14 cellular contexts compared by ENCODE assay signal in genomic region chr9:134457321-134457923, GRCh38.
DNase-seq lines count a peak whose midpoint lies in the region; ATAC-seq and TF ChIP-seq lines count a peak whose summit lies in the region.
"Had no signal": no experiment of that assay in that cellular context is flagged by ENCODE, and none has a peak within 500 bp of the region (broad histone marks: within the 10 kb centered on the region; RNA-seq: fewer than 3 reads in every experiment).

No MANE protein-coding gene starts in this region.

- intact Hi-C loops in lower lobe of right lung (cut with DNase I) (no loop called here), stomach (cut with DNase I; ENCODE audit: low total_unique reads) (no loop called here), right lobe of liver (cut with DNase I) (loop anchor here in 1 of 2 donors (10.0 kb wide), 1 partner anchor 277 kb away; no protein-coding TSS in a partner anchor)

- H3K36me3 ChIP-seq in SK-N-SH (replicated peaks in 1 of 2; ENCODE audit: control insufficient read depth in 1 of 2, insufficient read depth in 2 of 2, low read length in 1 of 2) (no peaks in the 10 kb centered on the region), lower lobe of right lung (no peaks in the 10 kb centered on the region), stomach (no peaks in the 10 kb centered on the region), right lobe of liver (no peaks in the 10 kb centered on the region)
- H3K36me3 ChIP-seq: pancreas had no signal

- no peaks in the 10 kb centered on the region for H3K9me2 ChIP-seq in SK-N-SH

- H3K4me2 ChIP-seq in SK-N-SH: no peak overlapping the region

- no peaks in the 10 kb centered on the region for H3K9me3 ChIP-seq in SK-N-SH
- no peaks in the 10 kb centered on the region for H3K9me3 ChIP-seq in lower lobe of right lung
- H3K9me3 ChIP-seq in stomach: peaks cover 0 to 12% (median 8%) of the 10 kb centered on the region in 4 donors
- no peaks in the 10 kb centered on the region for H3K9me3 ChIP-seq in right lobe of liver
- H3K9me3 ChIP-seq: pancreas had no signal

- H3K4me1 Mint-ChIP-seq in activated T-helper 17 cell treated with anti-CD3 and anti-CD28 coated beads, Interleukin-2, amount 50 U/mL, for 72 hours: peaks cover 5% of the 10 kb centered on the region

- H3K9me3 Mint-ChIP-seq in activated T-helper 17 cell treated with anti-CD3 and anti-CD28 coated beads, Interleukin-2, amount 50 U/mL, for 72 hours: no peaks in the 10 kb centered on the region

- peaks cover 17 to 22% of the 10 kb centered on the region in 2 experiments; a peak in 3 of 4 replicates for H3K4me1 ChIP-seq in SK-N-SH (ENCODE audit: control insufficient read depth in 1 of 2, insufficient read depth in 2 of 2, low read depth in 1 of 2, low read length in 1 of 2)
- peaks cover 20% of the 10 kb centered on the region for H3K4me1 ChIP-seq in lower lobe of right lung
- H3K4me1 ChIP-seq in stomach: peaks cover 15 to 43% (median 25%) of the 10 kb centered on the region in 4 donors
- H3K4me1 ChIP-seq in right lobe of liver: no peaks in the 10 kb centered on the region
- H3K4me1 ChIP-seq: pancreas had no signal

- CTCF ChIA-PET in SK-N-SH (lab: Yijun Ruan, JAX): interaction anchor here (1.1 to 2.7 kb wide), 4 partner anchors 8 to 204 kb away, joined by 3 to 16 read pairs (median 7); no protein-coding TSS in a partner anchor

- TF ChIP-seq CTCF in SK-N-SH (IDR thresholded peaks at IDR 0.05): no peak
- no peak for TF ChIP-seq CTCF in lower lobe of right lung (IDR thresholded peaks at IDR 0.05)
- no peak for TF ChIP-seq CTCF in stomach (IDR thresholded peaks at IDR 0.05)
- no peak for TF ChIP-seq CTCF in right lobe of liver (IDR thresholded peaks at IDR 0.05)

- no peaks in the 10 kb centered on the region for H3K36me3 Mint-ChIP-seq in activated T-helper 17 cell treated with anti-CD3 and anti-CD28 coated beads, Interleukin-2, amount 50 U/mL, for 72 hours (ENCODE audit: low read depth)

- peak overlapping the region; percentile 59; the same call in 1 of the 2 replicates for H3K9ac ChIP-seq in SK-N-SH

- no CpG with 5 or more reads among the region's 9 CpGs for WGBS in SK-N-SH (ENCODE audit: low lambda C conversion rate)
- WGBS in stomach, 5 donors: 87 to 93% (median 87%) methylated on average over 6 to 9 of the region's 9 CpGs
- WGBS in right lobe of liver (ENCODE audit: insufficient coverage, low coverage, low lambda C conversion rate, missing lambda C conversion rate): no CpG with 5 or more reads among the region's 9 CpGs

- H3K27ac Mint-ChIP-seq in activated T-helper 17 cell treated with anti-CD3 and anti-CD28 coated beads, Interleukin-2, amount 50 U/mL, for 72 hours: peak overlapping the region; percentile 93

- H3K4me3 Mint-ChIP-seq in activated T-helper 17 cell treated with anti-CD3 and anti-CD28 coated beads, Interleukin-2, amount 50 U/mL, for 72 hours: peak overlapping the region; percentile 83

- no peaks in the 10 kb centered on the region for H3K27me3 Mint-ChIP-seq in activated T-helper 17 cell treated with anti-CD3 and anti-CD28 coated beads, Interleukin-2, amount 50 U/mL, for 72 hours

- TF ChIP-seq POLR2A in stomach (IDR thresholded peaks at IDR 0.05) (no peak), right lobe of liver (IDR thresholded peaks at IDR 0.05) (no peak)

- no peak overlapping the region for H2AFZ ChIP-seq in SK-N-SH (ENCODE audit: low read depth)

- POLR2A ChIA-PET in SK-N-SH (lab: Yijun Ruan, JAX): interaction anchor here (0.6 kb wide), 1 partner anchor 70 kb away, joined by 6 read pairs; no protein-coding TSS in a partner anchor

- H3K27me3 ChIP-seq in SK-N-SH (ENCODE audit: insufficient read depth): no peaks in the 10 kb centered on the region; the same call in 1 of the 2 replicates
- no peaks in the 10 kb centered on the region for H3K27me3 ChIP-seq in lower lobe of right lung (ENCODE audit: low read depth)
- peaks cover 0 to 8% (median 0%) of the 10 kb centered on the region in 3 donors for H3K27me3 ChIP-seq in stomach
- no peaks in the 10 kb centered on the region for H3K27me3 ChIP-seq in right lobe of liver
- H3K27me3 ChIP-seq: pancreas had no signal

- no peaks in the 10 kb centered on the region for H4K20me1 ChIP-seq in SK-N-SH (ENCODE audit: insufficient read depth)

- peaks cover 7% of the 10 kb centered on the region for H3F3A ChIP-seq in SK-N-SH (replicated peaks; ENCODE audit: insufficient read depth)

- DNase-seq in SK-N-SH: no peak
- no peak for DNase-seq in lower lobe of right lung
- DNase-seq in stomach: no peak
- no peak for DNase-seq in medulla oblongata (ENCODE audit: extremely low spot score)
- DNase-seq in right lobe of liver: no peak
- no peak for DNase-seq in NCI-H446 treated with DMSO at 0.1 percent for 48 hours (lab: John Stamatoyannopoulos, UW)
- DNase-seq: activated CD4-positive, alpha-beta T cell treated with anti-CD3 and anti-CD28 coated beads for 1 hour; DND-41; MV-4-11; NCI-H526 treated with DMSO at 0.1 percent for 48 hours had no signal

- H3K4me3 ChIP-seq in SK-N-SH (ENCODE audit: low read depth in 2 of 2, low read length in 1 of 2) (no peak overlapping the region), lower lobe of right lung (no peak overlapping the region), stomach (no peak overlapping the region), right lobe of liver (no peak overlapping the region)
- H3K4me3 ChIP-seq: pancreas had no signal

- H3K27ac ChIP-seq in SK-N-SH (ENCODE audit: low read depth in 2 of 2, low read length in 1 of 2): peak overlapping the region in 1 of 2 experiments; percentile 47; a peak in 1 of 4 replicates
- peak overlapping the region; percentile 31 for H3K27ac ChIP-seq in lower lobe of right lung
- H3K27ac ChIP-seq in stomach: peak overlapping the region in 4 of 5 donors; percentile 79 to 87 (median 82)
- no peak overlapping the region for H3K27ac ChIP-seq in right lobe of liver
- H3K27ac ChIP-seq: 22Rv1 had no signal

- no peaks in the 10 kb centered on the region for H3K79me2 ChIP-seq in SK-N-SH (ENCODE audit: insufficient read depth)

- ATAC-seq in SK-N-SH treated with all-trans-retinoic acid at 6 μM for 48 hours (no peak), lower lobe of right lung (no peak), right lobe of liver (no peak)
- ATAC-seq in activated T-helper 17 cell treated with anti-CD3 and anti-CD28 coated beads, Interleukin-2, amount 50 U/mL, for 72 hours (replicated peaks): no peak

- TF ChIP-seq RAD21 in SK-N-SH (IDR thresholded peaks at IDR 0.05; ENCODE audit: low read length): no peak

- TF ChIP-seq EP300 in SK-N-SH (IDR thresholded peaks at IDR 0.05; ENCODE audit: borderline replicate concordance in 1 of 2, low read depth in 1 of 2, low read length in 1 of 2) (no peak), stomach (IDR thresholded peaks at IDR 0.05) (no peak)

TF ChIP-seq in SK-N-SH, 30 proteins besides CTCF, POLR2A, EP300 and RAD21 (continues in another document):
- TF ChIP-seq REST (IDR thresholded peaks at IDR 0.05; ENCODE audit: low read depth, low read length) (no peak), TAF1 (IDR thresholded peaks at IDR 0.05; ENCODE audit: borderline replicate concordance, low read depth, low read length) (no peak)

TF ChIP-seq in SK-N-SH treated with all-trans-retinoic acid at 6 μM for 48 hours, 23 proteins besides CTCF, POLR2A, EP300 and RAD21:
- TF ChIP-seq SNAI2 (CRISPR knock-in tag; IDR thresholded peaks at IDR 0.05) (no peak), CSDC2 (CRISPR knock-in tag; IDR thresholded peaks at IDR 0.05) (no peak), TSHZ2 (CRISPR knock-in tag; IDR thresholded peaks at IDR 0.05) (no peak), ZFP3 (CRISPR knock-in tag; IDR thresholded peaks at IDR 0.05) (no peak), ZC3H10 (CRISPR knock-in tag; IDR thresholded peaks at IDR 0.05) (no peak), TCF4 (CRISPR knock-in tag; IDR thresholded peaks at IDR 0.05; ENCODE audit: borderline replicate concordance) (no peak), CREB5 (CRISPR knock-in tag; IDR thresholded peaks at IDR 0.05; ENCODE audit: low read depth) (no peak)

Comparison
In these comparisons a context has a peak if more than half of its experiments do, and no peak if none do; other contexts are left out.
1. H3K27ac ChIP-seq: peak in lower lobe of right lung (single experiment) and stomach (4 of 5); none in right lobe of liver (0 of 3).